ENCODE assay signal across 25 cellular contexts in the genomic region with DNA sequence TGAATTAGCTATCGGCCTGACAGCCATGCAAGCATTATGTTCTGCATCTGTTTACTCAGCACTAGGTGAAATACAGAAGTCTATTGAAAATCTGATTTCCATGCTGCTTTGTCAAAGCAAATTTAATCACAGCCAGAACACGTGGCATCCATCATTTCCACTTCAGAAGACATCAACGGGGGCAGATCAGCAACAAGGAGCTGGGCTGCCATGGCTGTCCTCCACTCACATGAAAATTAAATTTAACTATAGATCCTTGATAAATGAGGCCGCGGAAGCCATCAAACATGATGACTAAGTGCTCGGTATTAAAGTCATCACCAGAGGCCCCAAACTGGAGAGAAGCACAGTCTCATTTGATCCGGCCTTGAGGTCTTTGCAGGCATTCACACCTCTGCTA.
A peak's percentile ranks its signal among the peaks of the same experiment; 100 is the strongest.
DNase-seq lines count a peak whose midpoint lies in the region; TF ChIP-seq lines count a peak whose summit lies in the region.
"Had no signal": no experiment of that assay in that cellular context is flagged by ENCODE, and none has a peak within 500 bp of the region (broad histone marks: within the 10 kb centered on the region; RNA-seq: fewer than 3 reads in every experiment).

No MANE protein-coding gene starts in this region.

- H3K9me3 ChIP-seq in BE2C: no peaks in the 10 kb centered on the region
- no peaks in the 10 kb centered on the region for H3K9me3 ChIP-seq in SK-N-SH
- no peaks in the 10 kb centered on the region for H3K9me3 ChIP-seq in endocrine pancreas (ENCODE audit: control insufficient read depth, low read length)
- no peaks in the 10 kb centered on the region for H3K9me3 ChIP-seq in effector memory CD4-positive, alpha-beta T cell (ENCODE audit: control insufficient read depth, low read length)
- H3K9me3 ChIP-seq: A549, BLaER1 had no signal

- H3K27ac ChIP-seq in SK-N-SH (ENCODE audit: low read depth in 2 of 2, low read length in 1 of 2): peak overlapping the region in 1 of 2 experiments; percentile 67; a peak in 1 of 4 replicates
- no peak overlapping the region for H3K27ac ChIP-seq in effector memory CD4-positive, alpha-beta T cell (ENCODE audit: insufficient read depth, low read length, poor library complexity, severe bottlenecking)
- H3K27ac ChIP-seq: 22Rv1, A549, BLaER1 had no signal

- no peaks in the 10 kb centered on the region for H3K9me2 ChIP-seq in SK-N-SH

- H2AFZ ChIP-seq in SK-N-SH (ENCODE audit: low read depth): no peak overlapping the region

- H3K4me2 ChIP-seq in SK-N-SH: no peak overlapping the region
- H3K4me2 ChIP-seq: A549, BLaER1 had no signal

- TF ChIP-seq EP300 in SK-N-SH (IDR thresholded peaks at IDR 0.05; ENCODE audit: borderline replicate concordance in 1 of 2, low read depth in 1 of 2, low read length in 1 of 2): peak in 1 of 2 experiments; percentile 82; a peak in 2 of 4 replicates

- CTCF ChIA-PET in SK-N-SH (lab: Yijun Ruan, JAX): interaction anchor here (1.2 kb wide), 1 partner anchor 513 kb away, joined by 3 read pairs; no protein-coding TSS in a partner anchor

- WGBS in SK-N-SH (ENCODE audit: low lambda C conversion rate): 13% methylated on average over 7 of the region's 7 CpGs

- no peak overlapping the region for H3K9ac ChIP-seq in SK-N-SH
- H3K9ac ChIP-seq in endocrine pancreas (ENCODE audit: control insufficient read depth, insufficient read depth, low read length): no peak overlapping the region
- H3K9ac ChIP-seq: BLaER1 had no signal

- no peaks in the 10 kb centered on the region for H3K79me2 ChIP-seq in SK-N-SH (ENCODE audit: insufficient read depth)

- H3K27me3 ChIP-seq in BE2C: no peaks in the 10 kb centered on the region
- no peaks in the 10 kb centered on the region for H3K27me3 ChIP-seq in SK-N-SH (ENCODE audit: insufficient read depth)
- no peaks in the 10 kb centered on the region for H3K27me3 ChIP-seq in endocrine pancreas (ENCODE audit: control insufficient read depth, insufficient read depth, low read length)
- H3K27me3 ChIP-seq in effector memory CD4-positive, alpha-beta T cell (replicated peaks; ENCODE audit: control insufficient read depth, insufficient read depth, low read length, poor library complexity, severe bottlenecking): no peaks in the 10 kb centered on the region
- H3K27me3 ChIP-seq: BLaER1 had no signal

- H3F3A ChIP-seq in SK-N-SH (replicated peaks; ENCODE audit: insufficient read depth): no peaks in the 10 kb centered on the region

- no peaks in the 10 kb centered on the region for H4K20me1 ChIP-seq in SK-N-SH (ENCODE audit: insufficient read depth)
- H4K20me1 ChIP-seq: BLaER1 had no signal

- POLR2A ChIA-PET in SK-N-SH (lab: Yijun Ruan, JAX): no interaction called here

- TF ChIP-seq RAD21 in SK-N-SH (IDR thresholded peaks at IDR 0.05; ENCODE audit: low read length): peak; percentile 17; the same call in 1 of the 2 replicates

- peak; percentile 86 for DNase-seq in BE2C
- DNase-seq in SK-N-SH: peak; percentile 46
- DNase-seq in left kidney (ENCODE audit: low read depth, low spot score): peak; percentile 45
- DNase-seq in effector CD4-positive, alpha-beta T cell: no peak
- no peak for DNase-seq in stimulated activated CD4-positive, alpha-beta T cell treated with anti-CD3 and anti-CD28 coated beads, Interleukin-12 subunit alpha, Interleukin-12 subunit beta, amount 100 ng/mL, for 4 hours
- DNase-seq in UCSD-AML1 (lab: John Stamatoyannopoulos, UW; ENCODE audit: unreplicated experiment): no peak
- DNase-seq in effector memory CD4-positive, alpha-beta T cell: no peak
- DNase-seq: AML-193; C1 segment of cervical spinal cord; CD4-positive, alpha-beta memory T cell; CD4-positive, CD25-positive, alpha-beta regulatory T cell; CD8-positive, alpha-beta memory T cell; COR-L47; DMS 273 treated with DMSO at 0.1 percent for 48 hours; DMS153; DMS53; DMS79; DND-41; EL; GDM1 had no signal

- peaks cover 17% of the 10 kb centered on the region for H3K4me1 ChIP-seq in BE2C
- H3K4me1 ChIP-seq in SK-N-SH (ENCODE audit: control insufficient read depth in 1 of 2, insufficient read depth in 2 of 2, low read depth in 1 of 2, low read length in 1 of 2): peaks cover 0 to 6% of the 10 kb centered on the region in 2 experiments; a peak in 2 of 4 replicates
- no peaks in the 10 kb centered on the region for H3K4me1 ChIP-seq in endocrine pancreas (ENCODE audit: control insufficient read depth, insufficient read depth, low read length)
- no peaks in the 10 kb centered on the region for H3K4me1 ChIP-seq in effector memory CD4-positive, alpha-beta T cell (ENCODE audit: control insufficient read depth, insufficient read depth, low read length, poor library complexity, severe bottlenecking)
- H3K4me1 ChIP-seq: A549, BLaER1 had no signal

- H3K4me3 ChIP-seq in BE2C (ENCODE audit: low read depth, low read length) (peak overlapping the region; percentile 35), SK-N-SH (ENCODE audit: low read depth in 2 of 2, low read length in 1 of 2) (no peak overlapping the region), endocrine pancreas (ENCODE audit: control insufficient read depth, insufficient read depth, low read length) (peak overlapping the region; percentile 80)
- H3K4me3 ChIP-seq in effector memory CD4-positive, alpha-beta T cell (ENCODE audit: insufficient read depth, low read depth, low read length, poor library complexity, severe bottlenecking): no peak overlapping the region
- H3K4me3 ChIP-seq: A549, BLaER1, GM12878 had no signal

- TF ChIP-seq CTCF in BE2C (IDR thresholded peaks at IDR 0.05; ENCODE audit: low read depth, low read length) (no peak), SK-N-SH (IDR thresholded peaks at IDR 0.05) (no peak)

- H3K36me3 ChIP-seq in BE2C (no peaks in the 10 kb centered on the region), SK-N-SH (replicated peaks in 1 of 2; ENCODE audit: control insufficient read depth in 1 of 2, insufficient read depth in 2 of 2, low read length in 1 of 2) (no peaks in the 10 kb centered on the region), endocrine pancreas (ENCODE audit: control insufficient read depth, insufficient read depth, low read length) (no peaks in the 10 kb centered on the region)
- H3K36me3 ChIP-seq in effector memory CD4-positive, alpha-beta T cell (ENCODE audit: control insufficient read depth, insufficient read depth, low read length): no peaks in the 10 kb centered on the region
- H3K36me3 ChIP-seq: BLaER1 had no signal

TF ChIP-seq in SK-N-SH, 30 proteins besides CTCF, POLR2A, EP300 and RAD21 (continues in another document):
- TF ChIP-seq RXRA (IDR thresholded peaks at IDR 0.05; ENCODE audit: borderline replicate concordance, low read depth) (no peak), FOSL2 (IDR thresholded peaks at IDR 0.05; ENCODE audit: borderline replicate concordance, low read depth) (no peak), CHD2 (IDR thresholded peaks at IDR 0.05; ENCODE audit: low read length, partially characterized antibody) (peak; percentile 8), ELF1 (IDR thresholded peaks at IDR 0.05) (no peak), GATA2 (CRISPR knock-in tag; IDR thresholded peaks at IDR 0.05) (peak; percentile 89), NFIC (IDR thresholded peaks at IDR 0.05; ENCODE audit: borderline replicate concordance) (no peak), NRF1 (IDR thresholded peaks at IDR 0.05; ENCODE audit: low read depth, low read length) (no peak), SIN3A (IDR thresholded peaks at IDR 0.05; ENCODE audit: borderline replicate concordance, low read depth, low read length) (no peak), FOXJ3 (CRISPR knock-in tag; IDR thresholded peaks at IDR 0.05) (peak; percentile 47; the same call in 1 of the 2 replicates), MXI1 (IDR thresholded peaks at IDR 0.05; ENCODE audit: low read depth, low read length) (peak; percentile 91), TAF1 (IDR thresholded peaks at IDR 0.05; ENCODE audit: borderline replicate concordance, low read depth, low read length) (no peak), YY1 (IDR thresholded peaks at IDR 0.05; ENCODE audit: low read depth) (no peak)
- TF ChIP-seq, protein P1, sequence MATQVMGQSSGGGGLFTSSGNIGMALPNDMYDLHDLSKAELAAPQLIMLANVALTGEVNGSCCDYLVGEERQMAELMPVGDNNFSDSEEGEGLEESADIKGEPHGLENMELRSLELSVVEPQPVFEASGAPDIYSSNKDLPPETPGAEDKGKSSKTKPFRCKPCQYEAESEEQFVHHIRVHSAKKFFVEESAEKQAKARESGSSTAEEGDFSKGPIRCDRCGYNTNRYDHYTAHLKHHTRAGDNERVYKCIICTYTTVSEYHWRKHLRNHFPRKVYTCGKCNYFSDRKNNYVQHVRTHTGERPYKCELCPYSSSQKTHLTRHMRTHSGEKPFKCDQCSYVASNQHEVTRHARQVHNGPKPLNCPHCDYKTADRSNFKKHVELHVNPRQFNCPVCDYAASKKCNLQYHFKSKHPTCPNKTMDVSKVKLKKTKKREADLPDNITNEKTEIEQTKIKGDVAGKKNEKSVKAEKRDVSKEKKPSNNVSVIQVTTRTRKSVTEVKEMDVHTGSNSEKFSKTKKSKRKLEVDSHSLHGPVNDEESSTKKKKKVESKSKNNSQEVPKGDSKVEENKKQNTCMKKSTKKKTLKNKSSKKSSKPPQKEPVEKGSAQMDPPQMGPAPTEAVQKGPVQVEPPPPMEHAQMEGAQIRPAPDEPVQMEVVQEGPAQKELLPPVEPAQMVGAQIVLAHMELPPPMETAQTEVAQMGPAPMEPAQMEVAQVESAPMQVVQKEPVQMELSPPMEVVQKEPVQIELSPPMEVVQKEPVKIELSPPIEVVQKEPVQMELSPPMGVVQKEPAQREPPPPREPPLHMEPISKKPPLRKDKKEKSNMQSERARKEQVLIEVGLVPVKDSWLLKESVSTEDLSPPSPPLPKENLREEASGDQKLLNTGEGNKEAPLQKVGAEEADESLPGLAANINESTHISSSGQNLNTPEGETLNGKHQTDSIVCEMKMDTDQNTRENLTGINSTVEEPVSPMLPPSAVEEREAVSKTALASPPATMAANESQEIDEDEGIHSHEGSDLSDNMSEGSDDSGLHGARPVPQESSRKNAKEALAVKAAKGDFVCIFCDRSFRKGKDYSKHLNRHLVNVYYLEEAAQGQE (IDR thresholded peaks at IDR 0.05; ENCODE audit: low read depth, low read length): no peak
- TF ChIP-seq, protein P2, sequence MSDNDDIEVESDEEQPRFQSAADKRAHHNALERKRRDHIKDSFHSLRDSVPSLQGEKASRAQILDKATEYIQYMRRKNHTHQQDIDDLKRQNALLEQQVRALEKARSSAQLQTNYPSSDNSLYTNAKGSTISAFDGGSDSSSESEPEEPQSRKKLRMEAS (IDR thresholded peaks at IDR 0.05; ENCODE audit: low read depth): no peak
- TF ChIP-seq, protein P3, sequence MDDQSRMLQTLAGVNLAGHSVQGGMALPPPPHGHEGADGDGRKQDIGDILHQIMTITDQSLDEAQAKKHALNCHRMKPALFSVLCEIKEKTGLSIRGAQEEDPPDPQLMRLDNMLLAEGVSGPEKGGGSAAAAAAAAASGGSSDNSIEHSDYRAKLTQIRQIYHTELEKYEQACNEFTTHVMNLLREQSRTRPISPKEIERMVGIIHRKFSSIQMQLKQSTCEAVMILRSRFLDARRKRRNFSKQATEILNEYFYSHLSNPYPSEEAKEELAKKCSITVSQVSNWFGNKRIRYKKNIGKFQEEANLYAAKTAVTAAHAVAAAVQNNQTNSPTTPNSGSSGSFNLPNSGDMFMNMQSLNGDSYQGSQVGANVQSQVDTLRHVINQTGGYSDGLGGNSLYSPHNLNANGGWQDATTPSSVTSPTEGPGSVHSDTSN (IDR thresholded peaks at IDR 0.05): no peak

Comparison
In these comparisons a context has a peak if more than half of its experiments do, and no peak if none do; other contexts are left out.
1. DNase-seq: peak in BE2C (single experiment), SK-N-SH (single experiment) and left kidney (single experiment); none in effector CD4-positive, alpha-beta T cell (single experiment), stimulated activated CD4-positive, alpha-beta T cell treated with anti-CD3 and anti-CD28 coated beads, Interleukin-12 subunit alpha, Interleukin-12 subunit beta, amount 100 ng/mL, for 4 hours (single experiment), UCSD-AML1 (single experiment) and effector memory CD4-positive, alpha-beta T cell (0 of 3).
2. H3K4me3 ChIP-seq: peak in BE2C (single experiment) and endocrine pancreas (single experiment); none in SK-N-SH (0 of 2) and effector memory CD4-positive, alpha-beta T cell (single experiment).